In genomic region chr5:111756701-111757581, GRCh38 we compare ENCODE assay signal across 8 cellular contexts. TPM values are rescaled to one million over a fixed set of nuclear protein-coding genes. Genes with fewer than 3 reads are reported as not detected.
DNase-seq lines count a peak whose midpoint lies in the region; ATAC-seq and TF ChIP-seq lines count a peak whose summit lies in the region.

Gene NREP (minus strand): TSS chr5:111757194. CDS start chr5:111755772, 1,422 bp downstream.

- peak within 1 kb of the TSS; percentile 92 for H3K27ac Mint-ChIP-seq in activated CD4-positive, alpha-beta T cell treated with anti-CD3 and anti-CD28 coated beads, Interleukin-2, amount 10 ng/mL, durations not matched to agents 7 days and 5 days

- POLR2A ChIA-PET in activated CD4-positive, alpha-beta T cell treated with anti-CD3 and anti-CD28 coated beads, Interleukin-2, amount 10 ng/mL, durations not matched to agents 7 days and 5 days (lab: Charles Lee), result interaction anchor here (0.7 to 1.0 kb wide), 2 partner anchors 52 to 225 kb away, joined by 3 to 6 read pairs; no protein-coding TSS in a partner anchor

- H3K4me1 ChIP-seq in BLaER1 treated with 17β-estradiol and CSF1 and Interleukin-3, amounts not matched to agents 10 nM and 100 nM, result peaks cover 26 to 51% (median 36%) of the 10 kb centered on the region in 10 experiments
- peaks cover 0 to 12% of the 10 kb centered on the region in 2 donors for H3K4me1 ChIP-seq in duodenal mucosa (ENCODE audit: control insufficient read depth in 1 of 2, insufficient read depth in 2 of 2, low read length in 2 of 2)

- peak within 1 kb of the TSS; percentile 81 to 99 (median 97) for H3K27ac ChIP-seq in BLaER1 treated with 17β-estradiol and CSF1 and Interleukin-3, amounts not matched to agents 10 nM and 100 nM
- peak within 1 kb of the TSS; percentile 78 for H3K27ac ChIP-seq in duodenal mucosa (ENCODE audit: low read depth, low read length)

- peak; percentile 73 for DNase-seq in NCI-H524 treated with DMSO at 0.1 percent for 48 hours (lab: John Stamatoyannopoulos, UW)
- peak; percentile 84 for DNase-seq in activated CD4-positive, alpha-beta T cell treated with anti-CD3 and anti-CD28 coated beads, Interleukin-2, amount 10 ng/mL, durations not matched to agents 7 days and 5 days
- peak; percentile 85 to 97 for DNase-seq in lower leg skin (ENCODE audit: low spot score in 2 of 2)
- peak; percentile 71 for DNase-seq in stimulated activated CD4-positive, alpha-beta T cell treated with anti-CD3 and anti-CD28 coated beads, Interleukin-4, amount 100 ng/mL, for 24 hours

- H3K4me1 Mint-ChIP-seq in activated CD4-positive, alpha-beta T cell treated with anti-CD3 and anti-CD28 coated beads, Interleukin-2, amount 10 ng/mL, durations not matched to agents 7 days and 5 days, result peaks cover 27% of the 10 kb centered on the region

- ATAC-seq in GM19372 (IDR thresholded peaks at IDR 0.05; ENCODE audit: low read depth, unreplicated experiment), result peak; percentile 51
- ATAC-seq in HG03520 (IDR thresholded peaks at IDR 0.05; ENCODE audit: unreplicated experiment), result peak; percentile 60

- H3K9me3 Mint-ChIP-seq in activated CD4-positive, alpha-beta T cell treated with anti-CD3 and anti-CD28 coated beads, Interleukin-2, amount 10 ng/mL, durations not matched to agents 7 days and 5 days, result no peaks in the 10 kb centered on the region

- peak within 1 kb of the TSS; percentile 73 to 95 (median 91) for H3K4me2 ChIP-seq in BLaER1 treated with 17β-estradiol and CSF1 and Interleukin-3, amounts not matched to agents 10 nM and 100 nM

- WGBS in lower leg skin, 2 donors, result 1 to 2% methylated on average over 16 to 19 of the region's 19 CpGs

- no peak for TF ChIP-seq CTCF in lower leg skin (IDR thresholded peaks at IDR 0.05)

- no peaks in the 10 kb centered on the region for H3K27me3 Mint-ChIP-seq in activated CD4-positive, alpha-beta T cell treated with anti-CD3 and anti-CD28 coated beads, Interleukin-2, amount 10 ng/mL, durations not matched to agents 7 days and 5 days

- CTCF ChIA-PET in activated CD4-positive, alpha-beta T cell treated with anti-CD3 and anti-CD28 coated beads, Interleukin-2, amount 10 ng/mL, durations not matched to agents 7 days and 5 days (lab: Charles Lee), result interaction anchor here (0.6 to 1.4 kb wide), 7 partner anchors 10 to 1165 kb away, joined by 3 to 10 read pairs (median 3); no protein-coding TSS in a partner anchor

- peaks cover 0 to 24% (median 9%) of the 10 kb centered on the region in 11 experiments; a peak in 17 of 22 replicates for H3K36me3 ChIP-seq in BLaER1 treated with 17β-estradiol and CSF1 and Interleukin-3, amounts not matched to agents 10 nM and 100 nM
- no peaks in the 10 kb centered on the region for H3K36me3 ChIP-seq in duodenal mucosa (ENCODE audit: control insufficient read depth in 1 of 2, insufficient read depth in 2 of 2, low read length in 2 of 2)

- peak within 1 kb of the TSS; percentile 65 to 86 (median 80) for H3K4me3 ChIP-seq in BLaER1 treated with 17β-estradiol and CSF1 and Interleukin-3, amounts not matched to agents 10 nM and 100 nM
- peak within 1 kb of the TSS; percentile 78 to 84 for H3K4me3 ChIP-seq in duodenal mucosa (ENCODE audit: low read depth in 1 of 2, low read length in 2 of 2)
- H3K4me3 ChIP-seq in lower leg skin (ENCODE audit: low read depth, poor library complexity, severe bottlenecking), result peak within 1 kb of the TSS; percentile 34

- intact Hi-C loops in lower leg skin (cut with DNase I; ENCODE audit: low total_unique reads), result no loop called here

- no peaks in the 10 kb centered on the region for H4K20me1 ChIP-seq in BLaER1 treated with 17β-estradiol and CSF1 and Interleukin-3, amounts not matched to agents 10 nM and 100 nM

- peak within 1 kb of the TSS; percentile 89 to 99 (median 97) for H3K9ac ChIP-seq in BLaER1 treated with 17β-estradiol and CSF1 and Interleukin-3, amounts not matched to agents 10 nM and 100 nM
- peak within 1 kb of the TSS; percentile 63 to 79 for H3K9ac ChIP-seq in duodenal mucosa (ENCODE audit: low read depth in 1 of 2, low read length in 2 of 2)

- no peaks in the 10 kb centered on the region for H3K27me3 ChIP-seq in BLaER1 treated with 17β-estradiol and CSF1 and Interleukin-3, amounts not matched to agents 10 nM and 100 nM
- H3K27me3 ChIP-seq in duodenal mucosa (ENCODE audit: control insufficient read depth in 1 of 2, insufficient read depth in 2 of 2, low read length in 2 of 2), result no peaks in the 10 kb centered on the region

- no peak for TF ChIP-seq POLR2A in lower leg skin (IDR thresholded peaks at IDR 0.05)

- H3K9me3 ChIP-seq in BLaER1 treated with 17β-estradiol and CSF1 and Interleukin-3, amounts not matched to agents 10 nM and 100 nM (replicated peaks in 1 of 11), result peaks cover 0 to 7% (median 0%) of the 10 kb centered on the region in 11 experiments; a peak in 7 of 22 replicates
- H3K9me3 ChIP-seq in duodenal mucosa (ENCODE audit: control insufficient read depth in 1 of 2, low read length in 2 of 2), result no peaks in the 10 kb centered on the region

- H3K4me3 Mint-ChIP-seq in activated CD4-positive, alpha-beta T cell treated with anti-CD3 and anti-CD28 coated beads, Interleukin-2, amount 10 ng/mL, durations not matched to agents 7 days and 5 days, result peak within 1 kb of the TSS; percentile 87

- H3K36me3 Mint-ChIP-seq in activated CD4-positive, alpha-beta T cell treated with anti-CD3 and anti-CD28 coated beads, Interleukin-2, amount 10 ng/mL, durations not matched to agents 7 days and 5 days (ENCODE audit: low read depth), result peaks cover 8% of the 10 kb centered on the region

RNA-seq across cellular contexts. Expression of gene NREP, which starts in this region (rescaled TPM):
- total RNA-seq in activated CD4-positive, alpha-beta T cell treated with anti-CD3 and anti-CD28 coated beads, Interleukin-2, amount 10 ng/mL, durations not matched to agents 7 days and 5 days, result 10 to 100 TPM; 22.8 to 27.3 TPM
- total RNA-seq in lower leg skin, result 1 to 10 TPM; 2.2 to 7.3 (median 2.4) TPM

Comparison
In these comparisons a context has a peak if more than half of its experiments do, and no peak if none do; other contexts are left out.
1. Peak in every context shown above with its lines: DNase-seq, ATAC-seq, H3K4me3 ChIP-seq and H3K27ac ChIP-seq.